8 cellular contexts compared by ENCODE assay signal in genomic region chr7:74093671-74094223, GRCh38. TPM values are rescaled to one million over a fixed set of nuclear protein-coding genes. Genes with fewer than 3 reads are reported as not detected.
A peak's percentile ranks its signal among the peaks of the same experiment; 100 is the strongest.
DNase-seq lines count a peak whose midpoint lies in the region; ATAC-seq and TF ChIP-seq lines count a peak whose summit lies in the region.

No MANE protein-coding gene starts in this region.

- peak overlapping the region; percentile 44 to 69; a peak in 3 of 4 replicates for H4K8ac ChIP-seq in IMR-90 (ENCODE audit: low read depth in 2 of 2, low read length in 2 of 2)

- H3K36me3 Mint-ChIP-seq in effector memory CD8-positive, alpha-beta T cell (ENCODE audit: insufficient read depth): peaks cover 26% of the 10 kb centered on the region

- H2AK5ac ChIP-seq in IMR-90 (ENCODE audit: low read depth, low read length): peak overlapping the region; percentile 91

- peak; percentile 17 for DNase-seq in stimulated activated CD4-positive, alpha-beta T cell treated with anti-CD3 and anti-CD28 coated beads, Interleukin-4, amount 100 ng/mL, for 24 hours
- DNase-seq in stimulated activated CD4-positive, alpha-beta T cell treated with anti-CD3 and anti-CD28 coated beads, Interleukin-15, amount 100 ng/mL, for 24 hours: no peak
- no peak for DNase-seq in IMR-90
- DNase-seq in effector memory CD8-positive, alpha-beta T cell: peak in 1 of 3 experiments; percentile 20
- no peak for DNase-seq in NCI-H748 (lab: John Stamatoyannopoulos, UW; ENCODE audit: unreplicated experiment)
- no peak for DNase-seq in stimulated activated naive CD4-positive, alpha-beta T cell treated with Interleukin-2 at 50 U/mL for 16 hours (lab: John Stamatoyannopoulos, UW)
- no peak for DNase-seq in GM13977 (ENCODE audit: low spot score)

- peaks cover 21 to 23% of the 10 kb centered on the region in 2 donors for H3K4me1 Mint-ChIP-seq in effector memory CD8-positive, alpha-beta T cell (ENCODE audit: low read depth in 2 of 2)

- peaks cover 9% of the 10 kb centered on the region for H3K9me3 ChIP-seq in IMR-90 (ENCODE audit: control insufficient read depth, insufficient read depth, low read length)

- peaks cover 5% of the 10 kb centered on the region; the same call in 1 of the 2 replicates for H4K20me1 ChIP-seq in IMR-90 (ENCODE audit: insufficient read depth, low read length)

- dilution Hi-C loops in IMR-90 (cut with HindIII; ENCODE audit: low sequenced_read_pairs, unreplicated experiment): no loop called here

- CTCF ChIA-PET in IMR-90 (lab: Yijun Ruan, JAX): no interaction called here

- H3K14ac ChIP-seq in IMR-90 (replicated peaks; ENCODE audit: low read depth, low read length): peak overlapping the region; percentile 44

- TF ChIP-seq POLR2A in IMR-90 (IDR thresholded peaks at IDR 0.05; ENCODE audit: low read depth, low read length): peak; percentile 77

- no peaks in the 10 kb centered on the region for H3K27me3 Mint-ChIP-seq in effector memory CD8-positive, alpha-beta T cell

- H4K91ac ChIP-seq in IMR-90 (ENCODE audit: insufficient read depth, low read depth, low read length): peak overlapping the region; percentile 70

- no peak overlapping the region; the same call in 1 of the 2 replicates for H3K18ac ChIP-seq in IMR-90 (ENCODE audit: low read depth, low read length)

- H2AK9ac ChIP-seq in IMR-90 (replicated peaks; ENCODE audit: low read depth, low read length, poor library complexity): peak overlapping the region; percentile 94

- H3K27me3 ChIP-seq in IMR-90 (ENCODE audit: control insufficient read depth, insufficient read depth, low read length): no peaks in the 10 kb centered on the region
- no peaks in the 10 kb centered on the region for H3K27me3 ChIP-seq in rectal smooth muscle tissue (ENCODE audit: control insufficient read depth, insufficient read depth, low read length)

- peak overlapping the region; percentile 96 for H3K4ac ChIP-seq in IMR-90 (ENCODE audit: low read depth, low read length)

- H3K4me1 ChIP-seq in IMR-90 (ENCODE audit: control insufficient read depth, insufficient read depth, low read length) (peaks cover 22% of the 10 kb centered on the region), rectal smooth muscle tissue (ENCODE audit: control insufficient read depth, insufficient read depth, low read length) (peaks cover 12% of the 10 kb centered on the region)

- intact Hi-C loops in IMR-90 (cut with micrococcal nuclease): loop anchor here (1.0 kb wide), 1 partner anchor 9 kb away; no protein-coding TSS in a partner anchor

- POLR2A ChIA-PET in IMR-90 (lab: Charles Lee; ENCODE audit: unreplicated experiment): interaction anchor here (0.6 to 0.8 kb wide), 3 partner anchors 10 to 632 kb away, joined by 3 to 6 read pairs (median 3); partner anchors contain the start of gene LIMK1

- peak overlapping the region; percentile 83 for H2AFZ ChIP-seq in IMR-90 (replicated peaks; ENCODE audit: low read length, poor library complexity)

- H2BK120ac ChIP-seq in IMR-90 (ENCODE audit: low read depth, low read length): peak overlapping the region; percentile 98

- BruUV-seq in IMR-90 (replicated peaks; lab: Mats Ljungman, UMichigan): no TSS peak

- no peak for TF ChIP-seq RAD21 in IMR-90 (IDR thresholded peaks at IDR 0.05; ENCODE audit: low read length)

- H3K27ac ChIP-seq in IMR-90 (ENCODE audit: insufficient read depth, low read length): peak overlapping the region; percentile 81
- peak overlapping the region; percentile 45 for H3K27ac ChIP-seq in rectal smooth muscle tissue (ENCODE audit: low read depth, low read length)

- no peak overlapping the region for H3K4me3 ChIP-seq in IMR-90 (ENCODE audit: insufficient read depth, low read depth, low read length)
- peak overlapping the region; percentile 62 for H3K4me3 ChIP-seq in rectal smooth muscle tissue (ENCODE audit: low read length)

- peak overlapping the region; percentile 42; the same call in 1 of the 2 replicates for H3K23ac ChIP-seq in IMR-90 (ENCODE audit: low read depth, low read length)

- TF ChIP-seq CTCF in IMR-90 (conservative IDR thresholded peaks at IDR 0.05; ENCODE audit: low read depth, low read length): no peak
- TF ChIP-seq CTCF in GM13977 (IDR thresholded peaks at IDR 0.05; ENCODE audit: extremely low read depth, insufficient read depth, missing control alignments): no peak

- H3K9ac ChIP-seq in IMR-90 (ENCODE audit: low read depth, low read length) (no peak overlapping the region), rectal smooth muscle tissue (ENCODE audit: low read length) (peak overlapping the region; percentile 11)

- ATAC-seq in IMR-90 (ENCODE audit: low read depth): peak; percentile 15
- peak; percentile 9 for ATAC-seq in effector memory CD8-positive, alpha-beta T cell (replicated peaks)

- peak overlapping the region; percentile 63; the same call in 1 of the 3 replicates for H2BK15ac ChIP-seq in IMR-90 (ENCODE audit: low read depth, low read length)

- H3K4me2 ChIP-seq in IMR-90 (ENCODE audit: low read depth, low read length): no peak overlapping the region

- H3K56ac ChIP-seq in IMR-90 (ENCODE audit: extremely low read depth, insufficient read depth, low read length): peak overlapping the region; percentile 19; the same call in 1 of the 2 replicates

- H2BK20ac ChIP-seq in IMR-90 (ENCODE audit: low read depth, low read length): peak overlapping the region; percentile 81

- peak overlapping the region; percentile 52; the same call in 1 of the 2 replicates for H4K5ac ChIP-seq in IMR-90 (ENCODE audit: low read depth, low read length)

- WGBS in IMR-90 (ENCODE audit: extremely low coverage in 2 of 2, insufficient read length in 1 of 2), 2 experiments: 17% methylated on average over 7 of the region's 15 CpGs; no CpG with 5 or more reads in 1 of the 2 experiments

- peaks cover 3% of the 10 kb centered on the region; the same call in 1 of the 2 replicates for H3K9me1 ChIP-seq in IMR-90 (ENCODE audit: insufficient read depth, low read length)

- peak overlapping the region; percentile 98 for H3K27ac Mint-ChIP-seq in effector memory CD8-positive, alpha-beta T cell

- peaks cover 21 to 74% of the 10 kb centered on the region in 2 experiments for H3K79me1 ChIP-seq in IMR-90 (ENCODE audit: low read depth in 1 of 2, low read length in 2 of 2)

- peaks cover 20% of the 10 kb centered on the region for H3K36me3 ChIP-seq in IMR-90 (ENCODE audit: control insufficient read depth, insufficient read depth, low read length)
- H3K36me3 ChIP-seq in rectal smooth muscle tissue (ENCODE audit: control insufficient read depth, insufficient read depth, low read length): peaks cover 3% of the 10 kb centered on the region

- H3K9me3 Mint-ChIP-seq in effector memory CD8-positive, alpha-beta T cell: no peaks in the 10 kb centered on the region

- in situ Hi-C loops in IMR-90 (cut with MboI; ENCODE audit: low sequenced_read_pairs): no loop called here
- in situ Hi-C loops in GM13977 (cut with MboI; ENCODE audit: low pct_unique_long_range_greater_than_20kb, low sequenced_read_pairs, unreplicated experiment): loop anchor here (25.0 kb wide), 1 partner anchor 94 kb away; no protein-coding TSS in a partner anchor

- H2BK5ac ChIP-seq in IMR-90 (ENCODE audit: low read depth, low read length, poor library complexity, severe bottlenecking): peak overlapping the region; percentile 92

- H3K4me3 Mint-ChIP-seq in effector memory CD8-positive, alpha-beta T cell: peak overlapping the region; percentile 92 to 93

TF ChIP-seq in IMR-90, 13 proteins besides CTCF, POLR2A, EP300 and RAD21:
- TF ChIP-seq USF2 (IDR thresholded peaks at IDR 0.05; ENCODE audit: low read depth, low read length) (no peak), NFE2L2 (IDR thresholded peaks at IDR 0.05; ENCODE audit: low read depth, low read length) (no peak), ELK1 (IDR thresholded peaks at IDR 0.05; ENCODE audit: borderline replicate concordance, low read depth, low read length) (no peak), CHD1 (IDR thresholded peaks at IDR 0.05; ENCODE audit: low read depth, low read length) (no peak), MAZ (IDR thresholded peaks at IDR 0.05; ENCODE audit: borderline replicate concordance, low read depth, low read length) (no peak; the same call in 1 of the 2 replicates), SMC3 (IDR thresholded peaks at IDR 0.05; ENCODE audit: low read depth, low read length) (no peak), RCOR1 (IDR thresholded peaks at IDR 0.05; ENCODE audit: insufficient replicate concordance, low read length) (no peak)
TF ChIP-seq in IMR-90: peak in this region for 0.

RNA-seq across cellular contexts. Expression of gene LIMK1, which starts 10.1 kb away (rescaled TPM):
- 22.2 and 25.8 TPM in 2 replicates for total RNA-seq in IMR-90 (2012; rRNA removed)
- polyA plus RNA-seq in IMR-90 (2012; rRNA removed): 48.0 and 57.4 TPM in 2 replicates
- polyA plus RNA-seq in IMR-90 (2012; cell fraction: cytosol; rRNA removed): 52.2 and 59.2 TPM in 2 replicates
- 33.9 and 73.0 TPM in 2 replicates for polyA plus RNA-seq in IMR-90 (2012; cell fraction: nucleus; rRNA removed; ENCODE audit: low replicate concordance)
